In genomic region chr19:10836478-10837325, GRCh38 we compare ENCODE assay signal across 8 cellular contexts. TPM values are rescaled to one million over a fixed set of nuclear protein-coding genes. Genes with fewer than 3 reads are reported as not detected.
DNase-seq lines count a peak whose midpoint lies in the region; ATAC-seq and TF ChIP-seq lines count a peak whose summit lies in the region.

No MANE protein-coding gene starts in this region.

- ATAC-seq in GM18502 (IDR thresholded peaks at IDR 0.05; ENCODE audit: poor library complexity, unreplicated experiment) (peak; percentile 29), HG03571 (IDR thresholded peaks at IDR 0.05; ENCODE audit: unreplicated experiment) (peak; percentile 13)

- DNase-seq in Peyer's patch (peak; percentile 71 to 90 (median 86)), head of caudate nucleus (peak in 40 of 42 donors; percentile 75 to 94 (median 86)), posterior cingulate gyrus (peak; percentile 75 to 97 (median 82)), inferior parietal cortex (ENCODE audit: extremely low spot score) (no peak)
- peak; percentile 66 for DNase-seq in activated gamma-delta T cell treated with anti-CD3 and anti-CD28 coated beads, Interleukin-2, amount 50 U/mL, for 16 hours (ENCODE audit: low read depth)

- H3K4me1 ChIP-seq in Peyer's patch = peaks cover 0 to 11% (median 0%) of the 10 kb centered on the region in 4 donors
- H3K4me1 ChIP-seq in urinary bladder (ENCODE audit: insufficient read depth) = no peaks in the 10 kb centered on the region

- peak overlapping the region; percentile 93 to 99 (median 96) for H3K27ac ChIP-seq in Peyer's patch
- H3K27ac ChIP-seq in urinary bladder (ENCODE audit: low read depth) = peak overlapping the region; percentile 98

- H3K27me3 ChIP-seq in Peyer's patch = no peaks in the 10 kb centered on the region

- H3K36me3 ChIP-seq in Peyer's patch (peaks cover 0 to 24% (median 0%) of the 10 kb centered on the region in 3 donors), urinary bladder (ENCODE audit: insufficient read depth) (no peaks in the 10 kb centered on the region)

- WGBS in urinary bladder = 26% methylated on average over 38 of the region's 38 CpGs

- intact Hi-C loops in head of caudate nucleus (cut with DNase I) (loop anchor here (10.0 kb wide), 1 partner anchor 122 kb away; the partner anchor contains the start of gene DNM2), posterior cingulate gyrus (cut with DNase I) (loop anchor here (2.0 to 10.0 kb wide), 2 partner anchors 34 to 122 kb away; partner anchors contain the start of genes CARM1 and DNM2)

- TF ChIP-seq CTCF in Peyer's patch (IDR thresholded peaks at IDR 0.05) = no peak

- no peak for TF ChIP-seq POLR2A in Peyer's patch (IDR thresholded peaks at IDR 0.05)

- H3K4me3 ChIP-seq in Peyer's patch (peak overlapping the region; percentile 64 to 86 (median 70)), urinary bladder (ENCODE audit: low read depth, low read length) (peak overlapping the region; percentile 65)

- H3K9me3 ChIP-seq in Peyer's patch = peaks cover 0 to 8% (median 3%) of the 10 kb centered on the region in 4 donors

RNA-seq across cellular contexts. Expression of gene TMED1, which starts 0.7 kb away (rescaled TPM):
- total RNA-seq in Peyer's patch (10 to 100 TPM; 11.6 to 18.4 (median 16.0) TPM), urinary bladder (23.5 TPM)
- polyA plus RNA-seq in urinary bladder = 41.6 TPM

RNA-seq across cellular contexts. Expression of gene C19orf38, which starts 11.5 kb away (rescaled TPM):
- total RNA-seq in Peyer's patch = 10 to 100 TPM in 1 of 4 donors, not detected in 3; 20.6 TPM
- total RNA-seq in urinary bladder = 2.6 TPM
- polyA plus RNA-seq in urinary bladder = 2.4 TPM

RNA-seq across cellular contexts. Expression of gene CARM1, which starts 34.7 kb away (rescaled TPM):
- total RNA-seq in Peyer's patch = 10 to 100 TPM; 23.8 to 40.6 (median 29.7) TPM
- total RNA-seq in urinary bladder = 19.1 TPM
- 55.7 TPM for polyA plus RNA-seq in urinary bladder
